Comparison of ENCODE assay signal across 13 cellular contexts in genomic region chr18:77090546-77091200, GRCh38. TPM values are rescaled to one million over a fixed set of nuclear protein-coding genes. Genes with fewer than 3 reads are reported as not detected.
DNase-seq lines count a peak whose midpoint lies in the region; ATAC-seq and TF ChIP-seq lines count a peak whose summit lies in the region.
"Had no signal": no experiment of that assay in that cellular context is flagged by ENCODE, and none has a peak within 500 bp of the region (broad histone marks: within the 10 kb centered on the region; RNA-seq: fewer than 3 reads in every experiment).

No MANE protein-coding gene starts in this region.

- 0 out of 2 replicates have a peak, but pooled peaks cover 4% of the 10 kb centered on the region for H4K20me1 ChIP-seq in PC-9 (ENCODE audit: insufficient read depth)

- peaks cover 71% of the 10 kb centered on the region for H3K4me1 ChIP-seq in PC-9 (replicated peaks; ENCODE audit: insufficient read depth)

- H2AFZ ChIP-seq in PC-9 = no peak overlapping the region

- H3K79me2 ChIP-seq in PC-9 (ENCODE audit: low read depth) = peaks cover 84% of the 10 kb centered on the region

- no peaks in the 10 kb centered on the region for H3K9me3 ChIP-seq in PC-9 (ENCODE audit: insufficient read depth, low read depth)

- peaks cover 55% of the 10 kb centered on the region for H3F3A ChIP-seq in PC-9 (ENCODE audit: insufficient read depth, low read depth)

- TF ChIP-seq CTCF in PC-9 (conservative IDR thresholded peaks at IDR 0.05) = no peak
- no peak for TF ChIP-seq CTCF in dorsolateral prefrontal cortex (IDR thresholded peaks at IDR 0.05 in 54 of 56, conservative IDR thresholded peaks at IDR 0.05 in 2 of 56; ENCODE audit: low read depth in 1 of 56, partially characterized antibody in 56 of 56)

- intact Hi-C loops in PC-9 (cut with micrococcal nuclease; ENCODE audit: unreplicated experiment) (no loop called here), dorsolateral prefrontal cortex (cut with DNase I) (no loop called here)

- CTCF ChIA-PET in PC-9 (lab: Charles Lee) = interaction anchor here (0.6 kb wide), 1 partner anchor 31 kb away, joined by 3 read pairs; no protein-coding TSS in a partner anchor

- no peaks in the 10 kb centered on the region for H3K27me3 Mint-ChIP-seq in stimulated activated naive CD8-positive, alpha-beta T cell treated with anti-CD3 and anti-CD28 coated beads, Interleukin-15, Interleukin-2, amounts not matched to agents 100 ng/mL and 50 ng/mL, for 24 hours
- no peaks in the 10 kb centered on the region for H3K27me3 Mint-ChIP-seq in stimulated activated naive CD8-positive, alpha-beta T cell treated with anti-CD3 and anti-CD28 coated beads, Interleukin-15, amount 100 ng/mL, for 72 hours
- no peaks in the 10 kb centered on the region for H3K27me3 Mint-ChIP-seq in memory B cell

- POLR2A ChIA-PET in PC-9 (lab: Charles Lee; ENCODE audit: unreplicated experiment) = no interaction called here

- H3K9me2 ChIP-seq in PC-9 (ENCODE audit: insufficient read depth) = no peaks in the 10 kb centered on the region

- peak overlapping the region; percentile 65 for H3K4me2 ChIP-seq in PC-9

- no peak overlapping the region for H3K4me3 Mint-ChIP-seq in stimulated activated naive CD8-positive, alpha-beta T cell treated with anti-CD3 and anti-CD28 coated beads, Interleukin-15, Interleukin-2, amounts not matched to agents 100 ng/mL and 50 ng/mL, for 24 hours
- no peak overlapping the region for H3K4me3 Mint-ChIP-seq in stimulated activated naive CD8-positive, alpha-beta T cell treated with anti-CD3 and anti-CD28 coated beads, Interleukin-15, amount 100 ng/mL, for 72 hours
- no peak overlapping the region for H3K4me3 Mint-ChIP-seq in memory B cell

- DNase-seq in stimulated activated naive CD8-positive, alpha-beta T cell treated with anti-CD3 and anti-CD28 coated beads, Interleukin-15, amount 100 ng/mL, for 72 hours = no peak
- no peak for DNase-seq in PC-9
- DNase-seq in memory B cell (ENCODE audit: low spot score in 2 of 2) = no peak
- no peak for DNase-seq in SKM-1 (lab: John Stamatoyannopoulos, UW; ENCODE audit: unreplicated experiment)
- DNase-seq in stimulated activated CD4-positive, alpha-beta T cell treated with anti-CD3 and anti-CD28 coated beads, Interleukin-4, amount 100 ng/mL, for 24 hours = no peak
- no peak for DNase-seq in dorsolateral prefrontal cortex
- DNase-seq: H7; NCI-H2171 treated with DMSO at 0.1 percent for 48 hours; RPMI8226; stimulated activated naive CD4-positive, alpha-beta T cell treated with Interleukin-2 at 50 U/mL for 16 hours had no signal

- peak overlapping the region; percentile 95 for H3K27ac ChIP-seq in PC-9
- peak overlapping the region in 3 of 59 donors; percentile 9 to 45 (median 32) for H3K27ac ChIP-seq in dorsolateral prefrontal cortex

- no peak overlapping the region for H3K4me3 ChIP-seq in PC-9
- H3K4me3 ChIP-seq in dorsolateral prefrontal cortex = no peak overlapping the region
- H3K4me3 ChIP-seq: K562 had no signal

- peaks cover 38% of the 10 kb centered on the region for H3K36me3 Mint-ChIP-seq in stimulated activated naive CD8-positive, alpha-beta T cell treated with anti-CD3 and anti-CD28 coated beads, Interleukin-15, Interleukin-2, amounts not matched to agents 100 ng/mL and 50 ng/mL, for 24 hours (ENCODE audit: low read depth)
- peaks cover 13% of the 10 kb centered on the region for H3K36me3 Mint-ChIP-seq in memory B cell

- BruUV-seq in PC-9 (replicated peaks; lab: Mats Ljungman, UMichigan) = no TSS peak

- H3K4me1 Mint-ChIP-seq in stimulated activated naive CD8-positive, alpha-beta T cell treated with anti-CD3 and anti-CD28 coated beads, Interleukin-15, Interleukin-2, amounts not matched to agents 100 ng/mL and 50 ng/mL, for 24 hours (ENCODE audit: low read depth) = peaks cover 61% of the 10 kb centered on the region
- H3K4me1 Mint-ChIP-seq in stimulated activated naive CD8-positive, alpha-beta T cell treated with anti-CD3 and anti-CD28 coated beads, Interleukin-15, amount 100 ng/mL, for 72 hours = peaks cover 80% of the 10 kb centered on the region
- peaks cover 24% of the 10 kb centered on the region for H3K4me1 Mint-ChIP-seq in memory B cell

- ATAC-seq in stimulated activated naive CD8-positive, alpha-beta T cell treated with anti-CD3 and anti-CD28 coated beads, Interleukin-15, amount 100 ng/mL, for 72 hours = no peak
- no peak for ATAC-seq in memory B cell (ENCODE audit: low read depth)
- no peak for ATAC-seq in GM19035 (IDR thresholded peaks at IDR 0.05; ENCODE audit: unreplicated experiment)
- ATAC-seq: K562 had no signal

- H3K27ac Mint-ChIP-seq in stimulated activated naive CD8-positive, alpha-beta T cell treated with anti-CD3 and anti-CD28 coated beads, Interleukin-15, Interleukin-2, amounts not matched to agents 100 ng/mL and 50 ng/mL, for 24 hours = peak overlapping the region; percentile 24
- peak overlapping the region in 1 of 2 donors; percentile 36 for H3K27ac Mint-ChIP-seq in stimulated activated naive CD8-positive, alpha-beta T cell treated with anti-CD3 and anti-CD28 coated beads, Interleukin-15, amount 100 ng/mL, for 72 hours
- peak overlapping the region; percentile 38 for H3K27ac Mint-ChIP-seq in memory B cell

- H3K36me3 ChIP-seq in PC-9 (ENCODE audit: low read depth) = peaks cover 8% of the 10 kb centered on the region; the same call in 1 of the 2 replicates

- no peaks in the 10 kb centered on the region for H3K9me3 Mint-ChIP-seq in stimulated activated naive CD8-positive, alpha-beta T cell treated with anti-CD3 and anti-CD28 coated beads, Interleukin-15, Interleukin-2, amounts not matched to agents 100 ng/mL and 50 ng/mL, for 24 hours
- H3K9me3 Mint-ChIP-seq in stimulated activated naive CD8-positive, alpha-beta T cell treated with anti-CD3 and anti-CD28 coated beads, Interleukin-15, amount 100 ng/mL, for 72 hours = no peaks in the 10 kb centered on the region
- no peaks in the 10 kb centered on the region for H3K9me3 Mint-ChIP-seq in memory B cell

- no peaks in the 10 kb centered on the region for H3K27me3 ChIP-seq in PC-9 (ENCODE audit: insufficient read depth, low read depth)
- H3K27me3 ChIP-seq in dorsolateral prefrontal cortex = no peaks in the 10 kb centered on the region

RNA-seq across cellular contexts. Expression of gene MBP, which starts 41.9 kb away (rescaled TPM):
- total RNA-seq in PC-9 (2021) (37.9 and 44.4 TPM in 2 replicates), dorsolateral prefrontal cortex (over 10,000 TPM in 20 of 120 experiments, 1,000 to 10,000 TPM in 99, 100 to 1,000 TPM in 1; 632 to 18,605 (median 5,065) TPM)

Comparison
In these comparisons a context has a peak if more than half of its experiments do, and no peak if none do; other contexts are left out.
1. RNA of gene MBP, which starts 41.9 kb away (total RNA-seq): 632 to 18,605 TPM in dorsolateral prefrontal cortex; 37.9 to 44.4 TPM in PC-9; every median in the first group is over 10 times any median in the second.